8 cellular contexts compared by ENCODE assay signal in the genomic region with DNA sequence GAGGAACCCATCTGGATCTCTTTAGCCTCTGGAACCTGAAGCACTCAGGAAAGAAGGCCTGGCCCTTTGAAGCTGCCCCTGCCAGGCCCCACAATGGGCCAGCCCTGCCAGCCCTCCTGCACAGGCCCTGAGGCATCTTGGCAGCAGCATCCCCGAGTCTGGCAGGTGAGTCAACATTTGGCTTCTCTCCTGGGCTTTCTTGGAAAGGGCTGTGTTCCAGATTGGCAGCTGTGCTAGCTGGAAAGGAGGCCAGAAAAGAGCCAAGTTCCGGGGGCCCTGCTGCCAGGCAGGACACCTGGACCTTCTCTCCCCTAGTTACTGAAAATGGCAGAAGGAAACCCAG.
DNase-seq lines count a peak whose midpoint lies in the region; ATAC-seq, FAIRE-seq and TF ChIP-seq lines count a peak whose summit lies in the region.

No MANE protein-coding gene starts in this region.

- FAIRE-seq in kidney (lab: Jason Lieb, UNC), result no peak

- no peaks in the 10 kb centered on the region for H3K36me3 Mint-ChIP-seq in activated T-helper 17 cell treated with anti-CD3 and anti-CD28 coated beads, Interleukin-2, amount 50 U/mL, for 72 hours (ENCODE audit: low read depth)

- H3K9me3 ChIP-seq in kidney (ENCODE audit: control insufficient read depth in 1 of 2, low read length in 2 of 2), result no peaks in the 10 kb centered on the region

- no peaks in the 10 kb centered on the region for H3K4me1 ChIP-seq in kidney (ENCODE audit: control insufficient read depth in 1 of 2, insufficient read depth in 1 of 2, low read depth in 1 of 2, low read length in 2 of 2)

- no peaks in the 10 kb centered on the region for H3K9me3 Mint-ChIP-seq in activated T-helper 17 cell treated with anti-CD3 and anti-CD28 coated beads, Interleukin-2, amount 50 U/mL, for 72 hours

- in situ Hi-C loops in ACHN (cut with HindIII; ENCODE audit: low pct_ligation_motif_present, low pct_unique_long_range_greater_than_20kb, low sequenced_read_pairs), result no loop called here
- in situ Hi-C loops in astrocyte of the cerebellum (cut with HindIII; ENCODE audit: low sequenced_read_pairs), result no loop called here

- no peak overlapping the region for H3K4me3 Mint-ChIP-seq in activated T-helper 17 cell treated with anti-CD3 and anti-CD28 coated beads, Interleukin-2, amount 50 U/mL, for 72 hours

- no peak overlapping the region for H3K9ac ChIP-seq in kidney (ENCODE audit: low read length in 2 of 2)

- peaks cover 12% of the 10 kb centered on the region for H3K4me1 Mint-ChIP-seq in activated T-helper 17 cell treated with anti-CD3 and anti-CD28 coated beads, Interleukin-2, amount 50 U/mL, for 72 hours

- DNase-seq in ACHN (peak; percentile 66), LoVo (ENCODE audit: low spot score) (peak; percentile 83), astrocyte of the cerebellum (ENCODE audit: low read depth) (peak; percentile 81), kidney (peak; percentile 90), NCI-H2107 (lab: John Stamatoyannopoulos, UW) (no peak)

- H3K27me3 Mint-ChIP-seq in activated T-helper 17 cell treated with anti-CD3 and anti-CD28 coated beads, Interleukin-2, amount 50 U/mL, for 72 hours, result peaks cover 7% of the 10 kb centered on the region

- TF ChIP-seq CTCF in astrocyte of the cerebellum (IDR thresholded peaks at IDR 0.05; ENCODE audit: low read depth, low read length, missing control alignments), result no peak
- no peak for TF ChIP-seq CTCF in kidney (IDR thresholded peaks at IDR 0.05; ENCODE audit: borderline replicate concordance, extremely low read depth, insufficient read depth)

- peak overlapping the region in 1 of 2 donors; percentile 41 for H3K27ac ChIP-seq in kidney (ENCODE audit: low read depth in 2 of 2, low read length in 2 of 2)

- H3K27ac Mint-ChIP-seq in activated T-helper 17 cell treated with anti-CD3 and anti-CD28 coated beads, Interleukin-2, amount 50 U/mL, for 72 hours, result no peak overlapping the region

- no peak for ATAC-seq in activated T-helper 17 cell treated with anti-CD3 and anti-CD28 coated beads, Interleukin-2, amount 50 U/mL, for 72 hours (replicated peaks)
- no peak for ATAC-seq in GM21528 (IDR thresholded peaks at IDR 0.05; ENCODE audit: low FRiP score, unreplicated experiment)
- ATAC-seq in GM21360 (IDR thresholded peaks at IDR 0.05; ENCODE audit: unreplicated experiment), result no peak

- H3K4me3 ChIP-seq in astrocyte of the cerebellum (ENCODE audit: low read depth, low read length), result no peak overlapping the region
- H3K4me3 ChIP-seq in kidney (ENCODE audit: low read length in 2 of 2), result no peak overlapping the region

- no peaks in the 10 kb centered on the region for H3K36me3 ChIP-seq in kidney (ENCODE audit: control insufficient read depth in 1 of 2, insufficient read depth in 2 of 2, low read length in 2 of 2)

- intact Hi-C loops in kidney (cut with DNase I), result no loop called here
